17 cellular contexts compared by ENCODE assay signal in genomic region chr2:146415291-146415690, GRCh38.
A peak's percentile ranks its signal among the peaks of the same experiment; 100 is the strongest.
DNase-seq lines count a peak whose midpoint lies in the region; ATAC-seq, FAIRE-seq and TF ChIP-seq lines count a peak whose summit lies in the region.
"Had no signal": no experiment of that assay in that cellular context is flagged by ENCODE, and none has a peak within 500 bp of the region (broad histone marks: within the 10 kb centered on the region; RNA-seq: fewer than 3 reads in every experiment).

No MANE protein-coding gene starts in this region.

- intact Hi-C loops in GM12878 (cut with micrococcal nuclease; ENCODE audit: unreplicated experiment), result no loop called here
- intact Hi-C loops in adrenal gland (cut with DNase I), result no loop called here
- intact Hi-C loops in left ventricle myocardium inferior (cut with micrococcal nuclease), result no loop called here

- TF ChIP-seq CTCF in GM12878 (IDR thresholded peaks at IDR 0.05 in 2 of 3, conservative IDR thresholded peaks at IDR 0.05 in 1 of 3; ENCODE audit: control insufficient read depth in 2 of 3, extremely low read depth in 1 of 3, insufficient read depth in 1 of 3, low read depth in 3 of 3, low read length in 3 of 3) (no peak), adrenal gland (IDR thresholded peaks at IDR 0.05) (no peak), left ventricle myocardium inferior (IDR thresholded peaks at IDR 0.05; ENCODE audit: borderline replicate concordance) (no peak), right atrium auricular region (IDR thresholded peaks at IDR 0.05) (no peak)

- POLR2A ChIA-PET in GM12878 (lab: Charles Lee), result no interaction called here

- no peak overlapping the region for H2AFZ ChIP-seq in GM12878 (ENCODE audit: control insufficient read depth, low read depth, low read length)

- BruUV-seq in GM12878 (replicated peaks; lab: Mats Ljungman, UMichigan), result no TSS peak

- no peak for TF ChIP-seq EP300 in GM12878 (IDR thresholded peaks at IDR 0.05; ENCODE audit: borderline replicate concordance in 1 of 2, control insufficient read depth in 1 of 2, low read depth in 2 of 2, low read length in 2 of 2)

- H3K9me3 ChIP-seq in GM12878 (replicated peaks; ENCODE audit: control insufficient read depth, insufficient read depth, low read length) (no peaks in the 10 kb centered on the region), adrenal gland (replicated peaks in 1 of 3) (no peaks in the 10 kb centered on the region), left ventricle myocardium inferior (replicated peaks) (peaks cover 10% of the 10 kb centered on the region), right atrium auricular region (no peaks in the 10 kb centered on the region)
- H3K9me3 ChIP-seq: A549, Peyer's patch, SK-N-SH had no signal

- no peaks in the 10 kb centered on the region for H3K36me3 ChIP-seq in GM12878 (ENCODE audit: control insufficient read depth in 2 of 2, insufficient read depth in 2 of 2, low read length in 1 of 2)
- H3K36me3 ChIP-seq in adrenal gland (replicated peaks in 1 of 2), result no peaks in the 10 kb centered on the region
- H3K36me3 ChIP-seq in left ventricle myocardium inferior, result no peaks in the 10 kb centered on the region
- H3K36me3 ChIP-seq in right atrium auricular region, result no peaks in the 10 kb centered on the region
- H3K36me3 ChIP-seq: Peyer's patch had no signal

- CTCF ChIA-PET in GM12878 (lab: Yijun Ruan, JAX), result interaction anchor here (0.8 kb wide), 1 partner anchor 9 kb away, joined by 3 read pairs; no protein-coding TSS in a partner anchor

- no peaks in the 10 kb centered on the region for H4K20me1 ChIP-seq in GM12878 (ENCODE audit: control insufficient read depth, insufficient read depth)

- 0 out of 3 replicates have a peak, but pooled peaks have one; percentile 22 for ATAC-seq in GM12878
- ATAC-seq: A549 had no signal

- SMC1A ChIA-PET in GM12878 (lab: Charles Lee; ENCODE audit: uncharacterized antibody, unreplicated experiment), result interaction anchor here (0.7 to 1.6 kb wide), 4 partner anchors 10 to 1044 kb away, joined by 3 to 6 read pairs (median 3); no protein-coding TSS in a partner anchor

- 2% methylated on average over 2 of the region's 2 CpGs for WGBS in GM12878 (ENCODE audit: insufficient coverage, insufficient replicate concordance, low lambda C conversion rate, missing lambda C conversion rate)
- 60 to 75% (median 69%) methylated on average over 2 of the region's 2 CpGs for WGBS in adrenal gland, 4 donors

- no peak overlapping the region for H3K27ac ChIP-seq in GM12878 (ENCODE audit: control insufficient read depth, insufficient read depth)
- H3K27ac ChIP-seq in adrenal gland, result no peak overlapping the region
- no peak overlapping the region for H3K27ac ChIP-seq in left ventricle myocardium inferior (replicated peaks)
- no peak overlapping the region for H3K27ac ChIP-seq in right atrium auricular region
- H3K27ac ChIP-seq: A549, Peyer's patch had no signal

- no peak overlapping the region for H3K4me2 ChIP-seq in GM12878 (ENCODE audit: control insufficient read depth, insufficient read depth)
- H3K4me2 ChIP-seq: A549, SK-N-SH had no signal

- RAD21 ChIA-PET in GM12878 (lab: Charles Lee; ENCODE audit: unreplicated experiment), result interaction anchor here (1.8 kb wide), 1 partner anchor 23 kb away, joined by 3 read pairs; no protein-coding TSS in a partner anchor

- H3K9ac ChIP-seq in GM12878 (ENCODE audit: control insufficient read depth, insufficient read depth, low read length), result no peak overlapping the region
- H3K9ac ChIP-seq: SK-N-SH had no signal

- no peaks in the 10 kb centered on the region for H3K27me3 ChIP-seq in GM12878 (replicated peaks in 1 of 2; ENCODE audit: control insufficient read depth in 2 of 2, insufficient read depth in 2 of 2, low read length in 1 of 2)
- no peaks in the 10 kb centered on the region for H3K27me3 ChIP-seq in adrenal gland
- no peaks in the 10 kb centered on the region for H3K27me3 ChIP-seq in left ventricle myocardium inferior (ENCODE audit: low read depth)
- no peaks in the 10 kb centered on the region for H3K27me3 ChIP-seq in right atrium auricular region
- H3K27me3 ChIP-seq: Peyer's patch had no signal

- no peaks in the 10 kb centered on the region for H3K79me2 ChIP-seq in GM12878 (ENCODE audit: control insufficient read depth, insufficient read depth, low read length)

- TF ChIP-seq POLR2A in GM12878 (IDR thresholded peaks at IDR 0.05; ENCODE audit: low read depth, low read length), result no peak
- TF ChIP-seq POLR2A in adrenal gland (IDR thresholded peaks at IDR 0.05), result no peak

- no peak for FAIRE-seq in GM12878 (lab: Jason Lieb, UNC)
- FAIRE-seq: A549 had no signal

- H3K4me3 ChIP-seq in GM12878 (no peak overlapping the region), adrenal gland (no peak overlapping the region), left ventricle myocardium inferior (no peak overlapping the region), right atrium auricular region (no peak overlapping the region)
- H3K4me3 ChIP-seq: A549, Peyer's patch had no signal

- TF ChIP-seq RAD21 in GM12878 (IDR thresholded peaks at IDR 0.05; ENCODE audit: insufficient read depth, low read depth, low read length), result no peak

- H3K4me1 ChIP-seq in GM12878 (ENCODE audit: control insufficient read depth, insufficient read depth, low read length) (no peaks in the 10 kb centered on the region), adrenal gland (replicated peaks in 1 of 2) (no peaks in the 10 kb centered on the region), left ventricle myocardium inferior (no peaks in the 10 kb centered on the region), right atrium auricular region (no peaks in the 10 kb centered on the region)
- H3K4me1 ChIP-seq: A549, Peyer's patch had no signal

- in situ Hi-C loops in GM12878 (cut with MboI), result no loop called here

- peak; percentile 8 for DNase-seq in NCI-H82 (lab: John Stamatoyannopoulos, UW)
- DNase-seq in NCI-H82 treated with DMSO at 0.1 percent for 48 hours (lab: John Stamatoyannopoulos, UW; ENCODE audit: unreplicated experiment), result no peak
- peak; percentile 93 for DNase-seq in NCI-H1417 treated with DMSO at 0.1 percent for 48 hours (lab: John Stamatoyannopoulos, UW)
- DNase-seq in GM12878 (ENCODE audit: low read depth, low spot score), result no peak
- DNase-seq in adrenal gland, result no peak
- no peak for DNase-seq in left ventricle myocardium inferior
- no peak for DNase-seq in right atrium auricular region (ENCODE audit: low spot score)
- no peak for DNase-seq in C1 segment of cervical spinal cord (lab: John Stamatoyannopoulos, UW)
- DNase-seq: Calu3; CD4-positive, alpha-beta T cell; HCEC 1CT; NCI-H1694 treated with DMSO at 0.1 percent for 48 hours; Peyer's patch; Right ventricle myocardium superior; SK-N-SH; T-helper 1 cell had no signal

TF ChIP-seq in GM12878, 131 proteins besides CTCF, POLR2A, EP300 and RAD21:
- no peak for TF ChIP-seq ASH2L (IDR thresholded peaks at IDR 0.05; ENCODE audit: borderline replicate concordance, low read depth)
- no peak for TF ChIP-seq SMAD1 (IDR thresholded peaks at IDR 0.05; ENCODE audit: low read depth, partially characterized antibody)
- TF ChIP-seq, protein P1, sequence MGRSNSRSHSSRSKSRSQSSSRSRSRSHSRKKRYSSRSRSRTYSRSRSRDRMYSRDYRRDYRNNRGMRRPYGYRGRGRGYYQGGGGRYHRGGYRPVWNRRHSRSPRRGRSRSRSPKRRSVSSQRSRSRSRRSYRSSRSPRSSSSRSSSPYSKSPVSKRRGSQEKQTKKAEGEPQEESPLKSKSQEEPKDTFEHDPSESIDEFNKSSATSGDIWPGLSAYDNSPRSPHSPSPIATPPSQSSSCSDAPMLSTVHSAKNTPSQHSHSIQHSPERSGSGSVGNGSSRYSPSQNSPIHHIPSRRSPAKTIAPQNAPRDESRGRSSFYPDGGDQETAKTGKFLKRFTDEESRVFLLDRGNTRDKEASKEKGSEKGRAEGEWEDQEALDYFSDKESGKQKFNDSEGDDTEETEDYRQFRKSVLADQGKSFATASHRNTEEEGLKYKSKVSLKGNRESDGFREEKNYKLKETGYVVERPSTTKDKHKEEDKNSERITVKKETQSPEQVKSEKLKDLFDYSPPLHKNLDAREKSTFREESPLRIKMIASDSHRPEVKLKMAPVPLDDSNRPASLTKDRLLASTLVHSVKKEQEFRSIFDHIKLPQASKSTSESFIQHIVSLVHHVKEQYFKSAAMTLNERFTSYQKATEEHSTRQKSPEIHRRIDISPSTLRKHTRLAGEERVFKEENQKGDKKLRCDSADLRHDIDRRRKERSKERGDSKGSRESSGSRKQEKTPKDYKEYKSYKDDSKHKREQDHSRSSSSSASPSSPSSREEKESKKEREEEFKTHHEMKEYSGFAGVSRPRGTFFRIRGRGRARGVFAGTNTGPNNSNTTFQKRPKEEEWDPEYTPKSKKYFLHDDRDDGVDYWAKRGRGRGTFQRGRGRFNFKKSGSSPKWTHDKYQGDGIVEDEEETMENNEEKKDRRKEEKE (IDR thresholded peaks at IDR 0.05), result no peak
- no peak for TF ChIP-seq PAX8 (IDR thresholded peaks at IDR 0.05)
- no peak for TF ChIP-seq IKZF2 (IDR thresholded peaks at IDR 0.05)
- no peak for TF ChIP-seq ZSCAN29 (IDR thresholded peaks at IDR 0.05)

Comparison
In these comparisons a context has a peak if more than half of its experiments do, and no peak if none do; other contexts are left out.
1. DNase-seq: peak in NCI-H82 (single experiment) and NCI-H1417 treated with DMSO at 0.1 percent for 48 hours (single experiment); none in NCI-H82 treated with DMSO at 0.1 percent for 48 hours (single experiment), GM12878 (single experiment), adrenal gland (0 of 7), left ventricle myocardium inferior (single experiment), right atrium auricular region (single experiment) and C1 segment of cervical spinal cord (0 of 14).